In genomic region chr2:85273732-85274731, GRCh38 we compare ENCODE assay signal across 8 cellular contexts. TPM values are rescaled to one million over a fixed set of nuclear protein-coding genes. Genes with fewer than 3 reads are reported as not detected.
DNase-seq lines count a peak whose midpoint lies in the region; ATAC-seq, FAIRE-seq and TF ChIP-seq lines count a peak whose summit lies in the region.

No MANE protein-coding gene starts in this region.

- peak; percentile 67 to 69 for ATAC-seq in A549
- ATAC-seq in GM21723 (IDR thresholded peaks at IDR 0.05; ENCODE audit: unreplicated experiment) = no peak
- no peak for ATAC-seq in GM21447 (IDR thresholded peaks at IDR 0.05; ENCODE audit: unreplicated experiment)
- ATAC-seq in HG02840 (IDR thresholded peaks at IDR 0.05; ENCODE audit: low FRiP score, unreplicated experiment) = no peak

- CTCF ChIA-PET in A549 (lab: Yijun Ruan, JAX) (interaction anchor here (0.9 to 9.4 kb wide), 12 partner anchors 8 to 348 kb away, joined by 3 to 111 read pairs (median 5); partner anchors contain the start of gene TCF7L1), RWPE1 (lab: Yijun Ruan, JAX) (interaction anchor here (0.6 to 1.5 kb wide), 5 partner anchors 11 to 286 kb away, joined by 3 to 6 read pairs (median 3); no protein-coding TSS in a partner anchor)

- TF ChIP-seq POLR2A in A549 (IDR thresholded peaks at IDR 0.05; ENCODE audit: low read length) (no peak), stomach (IDR thresholded peaks at IDR 0.05) (no peak)

- no peaks in the 10 kb centered on the region for H3K9me3 ChIP-seq in A549
- H3K9me3 ChIP-seq in stomach = no peaks in the 10 kb centered on the region

- DNase-seq in A549 (ENCODE audit: low read depth in 1 of 2, low spot score in 1 of 2) (peak in 1 of 2 experiments; percentile 62), HCEC 1CT (peak; percentile 65), RWPE1 (ENCODE audit: low spot score) (peak; percentile 85), fibroblast of villous mesenchyme (ENCODE audit: low read depth) (peak; percentile 76), stomach (no peak)

- TF ChIP-seq EP300 in A549 (IDR thresholded peaks at IDR 0.05) (no peak), stomach (IDR thresholded peaks at IDR 0.05) (no peak)

- H3K4me2 ChIP-seq in A549 = peak overlapping the region; percentile 44

- H3K4me1 ChIP-seq in A549 = peaks cover 13% of the 10 kb centered on the region
- H3K4me1 ChIP-seq in stomach = peaks cover 27 to 50% (median 42%) of the 10 kb centered on the region in 4 donors

- POLR2A ChIA-PET in A549 (lab: Yijun Ruan, JAX) (no interaction called here), RWPE1 (lab: Yijun Ruan, JAX; ENCODE audit: low non-redundant PET) (no interaction called here)

- H3K27ac ChIP-seq in A549 (no peak overlapping the region), RWPE1 (peak overlapping the region; percentile 88), stomach (peak overlapping the region in 1 of 5 donors; percentile 14)

- TF ChIP-seq RAD21 in A549 (conservative IDR thresholded peaks at IDR 0.05 in 1 of 2, IDR thresholded peaks at IDR 0.05 in 1 of 2) = no peak

- peak; percentile 23 for FAIRE-seq in A549 (lab: Jason Lieb, UNC)

- 41% methylated on average over 21 of the region's 21 CpGs for WGBS in A549 (ENCODE audit: missing lambda C conversion rate)
- WGBS in stomach, 5 donors = 56 to 74% (median 70%) methylated on average over 16 to 21 of the region's 21 CpGs

- H3K36me3 ChIP-seq in stomach = no peaks in the 10 kb centered on the region

- intact Hi-C loops in stomach (cut with DNase I; ENCODE audit: low total_unique reads) = no loop called here

- TF ChIP-seq CTCF in A549 (IDR thresholded peaks at IDR 0.05) (no peak), RWPE1 (conservative IDR thresholded peaks at IDR 0.05; ENCODE audit: low read depth) (no peak), fibroblast of villous mesenchyme (IDR thresholded peaks at IDR 0.05; ENCODE audit: insufficient read depth, low read depth, low read length) (no peak), stomach (IDR thresholded peaks at IDR 0.05) (no peak)

- no peaks in the 10 kb centered on the region for H3K27me3 ChIP-seq in stomach

- H3K4me3 ChIP-seq in A549 (no peak overlapping the region), fibroblast of villous mesenchyme (ENCODE audit: low read depth, low read length) (no peak overlapping the region), stomach (no peak overlapping the region)

TF ChIP-seq in A549, 52 proteins besides CTCF, POLR2A, EP300 and RAD21:
- TF ChIP-seq HOXB5 (CRISPR knock-in tag; IDR thresholded peaks at IDR 0.05) (no peak), HMGXB4 (CRISPR knock-in tag; IDR thresholded peaks at IDR 0.05; ENCODE audit: borderline replicate concordance) (no peak), CHD2 (IDR thresholded peaks at IDR 0.05; ENCODE audit: low read length, partially characterized antibody) (no peak), FOSL2 (IDR thresholded peaks at IDR 0.05) (peak; percentile 40; the same call in 1 of the 2 replicates), FOSL2 (CRISPR knock-in tag; IDR thresholded peaks at IDR 0.05) (peak; percentile 67), ZSCAN20 (CRISPR knock-in tag; IDR thresholded peaks at IDR 0.05) (no peak)

RNA-seq across cellular contexts. Expression of gene TGOLN2, which starts 53.8 kb away (rescaled TPM):
- polyA plus RNA-seq in A549 (2011; rRNA removed) (159 and 177 TPM in 2 replicates), A549 (2017; fragmentation: RNase III; extraction: RNeasy Plus Mini Kit Qiagen cat#74134 plus additional on column Dnase treatment) (97.1 to 98.9 TPM (median 98.3 TPM) in 3 replicates), stomach (10 to 100 TPM; 10.8 to 21.7 (median 13.0) TPM)
- 83.2 and 85.0 TPM in 2 replicates for polyA plus RNA-seq in A549 (2012; cell fraction: cytosol; rRNA removed)
- polyA plus RNA-seq in A549 (2012; cell fraction: nucleus; rRNA removed) = 54.5 and 62.1 TPM in 2 replicates
- polyA minus RNA-seq in A549 (2011; rRNA and poly(A)+ RNA removed) = 54.7 and 65.4 TPM in 2 replicates
- total RNA-seq in fibroblast of villous mesenchyme (119 and 131 TPM in 2 replicates), stomach (100 to 1,000 TPM; 104 to 232 (median 181) TPM)

Comparison
In these comparisons a context has a peak if more than half of its experiments do, and no peak if none do; other contexts are left out.
1. ATAC-seq: peak in A549 (2 of 2); none in GM21723 (single experiment), GM21447 (single experiment) and HG02840 (single experiment).